12 cellular contexts compared by ENCODE assay signal in genomic region chr11:130123414-130124040, GRCh38. TPM values are rescaled to one million over a fixed set of nuclear protein-coding genes. Genes with fewer than 3 reads are reported as not detected.
DNase-seq lines count a peak whose midpoint lies in the region; ATAC-seq and TF ChIP-seq lines count a peak whose summit lies in the region.
"Had no signal": no experiment of that assay in that cellular context is flagged by ENCODE, and none has a peak within 500 bp of the region (broad histone marks: within the 10 kb centered on the region; RNA-seq: fewer than 3 reads in every experiment).

No MANE protein-coding gene starts in this region.

- no peak overlapping the region for H3K4me3 Mint-ChIP-seq in chondrocyte (ENCODE audit: unreplicated experiment)
- no peak overlapping the region for H3K4me3 Mint-ChIP-seq in type B pancreatic cell
- H3K4me3 Mint-ChIP-seq: activated CD4-positive, alpha-beta T cell treated with anti-CD3 and anti-CD28 coated beads for 36 hours; activated T-helper 1 cell treated with anti-CD3 and anti-CD28 coated beads, Interleukin-12 subunit alpha, Interleukin-12 subunit beta, Interleukin-2, Interleukin-4 antibody, amounts not matched to agents 30 ng/mL and 10 ng/mL and 1 ng/mL, durations not matched to agents 14 hours and 24 hours and 36 hours had no signal

- H3K9ac ChIP-seq in PC-3 (ENCODE audit: low read length) = no peak overlapping the region
- no peak overlapping the region for H3K9ac ChIP-seq in smooth muscle cell (ENCODE audit: low read depth)

- no TSS peak for BruUV-seq in PC-3 (replicated peaks; lab: Mats Ljungman, UMichigan)

- H4K20me1 ChIP-seq in PC-3 (ENCODE audit: low read length) (no peaks in the 10 kb centered on the region), smooth muscle cell (ENCODE audit: low read depth) (peaks cover 57% of the 10 kb centered on the region)

- H3K9me3 Mint-ChIP-seq in chondrocyte (ENCODE audit: low read depth) (no peaks in the 10 kb centered on the region), type B pancreatic cell (no peaks in the 10 kb centered on the region)
- H3K9me3 Mint-ChIP-seq: activated T-helper 1 cell treated with anti-CD3 and anti-CD28 coated beads, Interleukin-12 subunit alpha, Interleukin-12 subunit beta, Interleukin-2, Interleukin-4 antibody, amounts not matched to agents 30 ng/mL and 10 ng/mL and 1 ng/mL, durations not matched to agents 14 hours and 24 hours and 36 hours had no signal

- H2AFZ ChIP-seq in PC-3 (ENCODE audit: low read length) (no peak overlapping the region), smooth muscle cell (ENCODE audit: low read depth) (no peak overlapping the region)

- peaks cover 16% of the 10 kb centered on the region for H3K4me1 ChIP-seq in PC-3 (ENCODE audit: insufficient read depth, low read length)
- H3K4me1 ChIP-seq in lung (ENCODE audit: control insufficient read depth in 2 of 2, insufficient read depth in 2 of 2, low read length in 2 of 2) = peaks cover 2 to 20% of the 10 kb centered on the region in 2 donors
- peaks cover 6% of the 10 kb centered on the region for H3K4me1 ChIP-seq in smooth muscle cell (ENCODE audit: low read depth)
- H3K4me1 ChIP-seq: HAP-1 had no signal

- no peaks in the 10 kb centered on the region for H3K9me2 ChIP-seq in PC-3 (replicated peaks; ENCODE audit: low read length)

- H3K4me2 ChIP-seq in PC-3 (ENCODE audit: low read length) (peak overlapping the region; percentile 41), smooth muscle cell (no peak overlapping the region)

- H3K4me3 ChIP-seq in PC-3 (ENCODE audit: low read length) = no peak overlapping the region
- no peak overlapping the region for H3K4me3 ChIP-seq in lung
- H3K4me3 ChIP-seq in smooth muscle cell = no peak overlapping the region
- H3K4me3 ChIP-seq: body of pancreas, HAP-1 had no signal

- H3K27me3 ChIP-seq in PC-3 (ENCODE audit: low read length) (no peaks in the 10 kb centered on the region), lung (ENCODE audit: control insufficient read depth, insufficient read depth) (no peaks in the 10 kb centered on the region), smooth muscle cell (ENCODE audit: low read depth) (no peaks in the 10 kb centered on the region)
- H3K27me3 ChIP-seq: body of pancreas had no signal

- H3F3A ChIP-seq in PC-3 (ENCODE audit: low read length, unreplicated experiment) (no peaks in the 10 kb centered on the region), smooth muscle cell (ENCODE audit: low read depth) (no peaks in the 10 kb centered on the region)

- H3K9me3 ChIP-seq in PC-3 (ENCODE audit: low read length) = no peaks in the 10 kb centered on the region
- no peaks in the 10 kb centered on the region for H3K9me3 ChIP-seq in lung (ENCODE audit: control insufficient read depth in 2 of 2, insufficient read depth in 1 of 2, low read length in 1 of 2)
- no peaks in the 10 kb centered on the region for H3K9me3 ChIP-seq in smooth muscle cell (replicated peaks; ENCODE audit: low read depth)
- H3K9me3 ChIP-seq: body of pancreas, HAP-1 had no signal

- H3K4me1 Mint-ChIP-seq in chondrocyte (ENCODE audit: low read depth) = peaks cover 25% of the 10 kb centered on the region
- H3K4me1 Mint-ChIP-seq in type B pancreatic cell (ENCODE audit: unreplicated experiment) = peaks cover 10% of the 10 kb centered on the region

- H3K36me3 Mint-ChIP-seq in chondrocyte (ENCODE audit: low read depth) (peaks cover 27% of the 10 kb centered on the region), type B pancreatic cell (peaks cover 51% of the 10 kb centered on the region)

- H3K27ac ChIP-seq in PC-3 (ENCODE audit: low read length) = peak overlapping the region; percentile 62
- peak overlapping the region; percentile 58 to 93 for H3K27ac ChIP-seq in lung (ENCODE audit: low read depth in 1 of 2, low read length in 1 of 2)
- no peak overlapping the region for H3K27ac ChIP-seq in smooth muscle cell (ENCODE audit: low read depth)

- H3K27ac Mint-ChIP-seq in chondrocyte (ENCODE audit: unreplicated experiment) (peak overlapping the region; percentile 96), type B pancreatic cell (peak overlapping the region; percentile 85)
- H3K27ac Mint-ChIP-seq: activated CD4-positive, alpha-beta T cell treated with anti-CD3 and anti-CD28 coated beads for 36 hours; activated T-helper 1 cell treated with anti-CD3 and anti-CD28 coated beads, Interleukin-12 subunit alpha, Interleukin-12 subunit beta, Interleukin-2, Interleukin-4 antibody, amounts not matched to agents 30 ng/mL and 10 ng/mL and 1 ng/mL, durations not matched to agents 14 hours and 24 hours and 36 hours had no signal

- WGBS in lung, 2 donors = 87 to 88% methylated on average over 32 of the region's 32 CpGs
- 92% methylated on average over 32 of the region's 32 CpGs for WGBS in smooth muscle cell (ENCODE audit: low lambda C conversion rate)

- peaks cover 67% of the 10 kb centered on the region for H3K36me3 ChIP-seq in PC-3 (ENCODE audit: low read depth, low read length)
- H3K36me3 ChIP-seq in lung (ENCODE audit: control insufficient read depth in 2 of 2, insufficient read depth in 2 of 2, low read length in 2 of 2) = peaks cover 20 to 24% of the 10 kb centered on the region in 2 donors
- H3K36me3 ChIP-seq in smooth muscle cell (ENCODE audit: low read depth) = no peaks in the 10 kb centered on the region

- ATAC-seq in PC-3 (no peak), lung (ENCODE audit: insufficient read depth, low FRiP score) (no peak), GM21360 (IDR thresholded peaks at IDR 0.05; ENCODE audit: unreplicated experiment) (no peak)
- ATAC-seq: activated CD4-positive, alpha-beta T cell treated with anti-CD3 and anti-CD28 coated beads for 36 hours had no signal

- DNase-seq in PC-3 (no peak), chondrocyte (ENCODE audit: low spot score) (no peak), lung (ENCODE audit: low spot score) (no peak), type B pancreatic cell (ENCODE audit: extremely low spot score, unreplicated experiment) (no peak), smooth muscle cell (lab: John Stamatoyannopoulos, UW; ENCODE audit: unreplicated experiment) (no peak), SHP77 treated with DMSO at 0.1 percent for 48 hours (lab: John Stamatoyannopoulos, UW) (no peak)
- DNase-seq: activated CD4-positive, alpha-beta T cell treated with anti-CD3 and anti-CD28 coated beads for 36 hours; T-helper 1 cell had no signal

- CTCF ChIA-PET in PC-3 (lab: Charles Lee) = interaction anchor here (1.0 to 1.3 kb wide), 2 partner anchors 9 to 23 kb away, joined by 3 to 11 read pairs; no protein-coding TSS in a partner anchor

- no peaks in the 10 kb centered on the region for H3K27me3 Mint-ChIP-seq in chondrocyte (ENCODE audit: low read depth)
- H3K27me3 Mint-ChIP-seq in type B pancreatic cell = no peaks in the 10 kb centered on the region

- no peak for TF ChIP-seq CTCF in PC-3 (conservative IDR thresholded peaks at IDR 0.05; ENCODE audit: low read depth, low read length)
- TF ChIP-seq CTCF in chondrocyte (IDR thresholded peaks at IDR 0.05) = no peak
- no peak for TF ChIP-seq CTCF in lung (IDR thresholded peaks at IDR 0.05; ENCODE audit: control extremely low read depth, extremely low read depth)
- TF ChIP-seq CTCF in type B pancreatic cell (conservative IDR thresholded peaks at IDR 0.05) = no peak
- TF ChIP-seq CTCF in smooth muscle cell (IDR thresholded peaks at IDR 0.05; ENCODE audit: borderline replicate concordance, insufficient read depth, poor library complexity, severe bottlenecking) = no peak

- POLR2A ChIA-PET in PC-3 (lab: Charles Lee; ENCODE audit: unreplicated experiment) = interaction anchor here (0.6 to 1.2 kb wide), 2 partner anchors 54 to 121 kb away, joined by 3 to 5 read pairs; partner anchors contain the start of genes APLP2 and PRDM10

- H3K79me2 ChIP-seq in PC-3 (ENCODE audit: low read length) (peaks cover 43% of the 10 kb centered on the region), smooth muscle cell (ENCODE audit: low read depth) (no peaks in the 10 kb centered on the region)

- intact Hi-C loops in PC-3 (cut with micrococcal nuclease) = loop anchor here (1.0 to 2.0 kb wide), 2 partner anchors 54 to 121 kb away; partner anchors contain the start of genes APLP2 and PRDM10

RNA-seq across cellular contexts. Expression of gene ST14, which starts 36.1 kb away (rescaled TPM):
- 231 and 289 TPM in 2 replicates for total RNA-seq in PC-3 (2014; rRNA removed)
- total RNA-seq in chondrocyte = 0.10 TPM in 2 of 3 replicates, not detected in the other
- total RNA-seq in lung = 10 to 100 TPM; 24.3 to 81.1 TPM
- polyA plus RNA-seq in lung = 10 to 100 TPM; 37.7 to 70.5 TPM
- 71.7 and 170 TPM in 2 replicates for total RNA-seq in type B pancreatic cell (ENCODE audit: low replicate concordance)
- total RNA-seq in smooth muscle cell = 7.7 and 9.4 TPM in 2 replicates
- 2.4 and 16.2 TPM in 2 replicates for polyA plus RNA-seq in smooth muscle cell
- total RNA-seq: activated CD4-positive, alpha-beta T cell treated with anti-CD3 and anti-CD28 coated beads for 36 hours; activated T-helper 1 cell treated with anti-CD3 and anti-CD28 coated beads, Interleukin-12 subunit alpha, Interleukin-12 subunit beta, Interleukin-2, Interleukin-4 antibody, amounts not matched to agents 30 ng/mL and 10 ng/mL and 1 ng/mL, durations not matched to agents 14 hours and 24 hours and 36 hours had no signal

RNA-seq across cellular contexts. Expression of gene APLP2, which starts 53.8 kb away (rescaled TPM):
- total RNA-seq in PC-3 (2014; rRNA removed) (345 and 371 TPM in 2 replicates), chondrocyte (355 to 358 TPM (median 358 TPM) in 3 replicates), lung (100 to 1,000 TPM; 527 to 532 TPM), type B pancreatic cell (ENCODE audit: low replicate concordance) (207 and 254 TPM in 2 replicates), smooth muscle cell (146 and 161 TPM in 2 replicates)
- polyA plus RNA-seq in lung (100 to 1,000 TPM; 235 to 521 TPM), smooth muscle cell (121 and 176 TPM in 2 replicates)
